Comparison of ENCODE assay signal across 24 cellular contexts in the genomic region with DNA sequence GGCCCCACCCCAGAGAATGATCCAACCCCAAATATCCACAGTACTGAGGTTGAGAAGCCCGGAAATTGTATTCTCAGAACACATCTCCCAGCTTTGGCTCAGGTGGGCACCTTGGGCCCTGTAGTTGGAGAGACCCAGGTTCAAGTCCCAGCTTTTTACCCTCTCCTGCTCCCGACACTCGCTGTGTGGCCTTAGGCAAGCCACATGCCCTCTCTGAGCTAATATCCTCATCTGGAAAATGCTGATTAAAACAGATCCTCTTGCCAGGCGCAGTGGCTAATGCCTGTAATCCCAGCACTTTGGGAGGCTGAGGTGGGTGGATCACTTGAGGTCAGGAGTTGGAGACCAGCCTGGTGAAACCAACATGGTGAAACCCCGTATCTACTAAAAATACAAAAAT. TPM values are rescaled to one million over a fixed set of nuclear protein-coding genes. Genes with fewer than 3 reads are reported as not detected.
"Had no signal": no experiment of that assay in that cellular context is flagged by ENCODE, and none has a peak within 500 bp of the region (broad histone marks: within the 10 kb centered on the region; RNA-seq: fewer than 3 reads in every experiment).

No MANE protein-coding gene starts in this region.

- FAIRE-seq: endometrium, kidney had no signal

- H3K4me1 ChIP-seq: spleen, upper lobe of left lung had no signal

- H3K36me3 ChIP-seq: neural progenitor cell, ovary, spleen, tibial artery, upper lobe of left lung, uterus had no signal

- H3K4me2 ChIP-seq: hepatocyte, neural progenitor cell had no signal

- H3K27ac Mint-ChIP-seq: natural killer cell treated with Interleukin-12 subunit alpha and Interleukin-12 subunit beta and Interleukin-15 and Interleukin-18, amount 100 ng/mL, for 72 hours; neural progenitor cell had no signal

- H2AFZ ChIP-seq: hepatocyte, neural progenitor cell had no signal

- H3K9me3 Mint-ChIP-seq: natural killer cell treated with Interleukin-12 subunit alpha and Interleukin-12 subunit beta and Interleukin-15 and Interleukin-18, amount 100 ng/mL, for 72 hours had no signal

- ATAC-seq: esophagus mucosa; left cardiac atrium; left ventricle myocardium superior; natural killer cell treated with Interleukin-12 subunit alpha and Interleukin-12 subunit beta and Interleukin-15 and Interleukin-18, amount 100 ng/mL, for 72 hours had no signal

- H3K9me3 ChIP-seq: ovary, spleen, tibial artery, upper lobe of left lung, uterus had no signal

- DNase-seq: effector memory CD4-positive, alpha-beta T cell; kidney; left cardiac atrium; left ventricle myocardium superior; mesenchymal stem cell; midbrain; nucleus accumbens; ovary; right cardiac atrium; spleen; stimulated activated CD4-positive, alpha-beta T cell treated with anti-CD3 and anti-CD28 coated beads, Interleukin-15, amount 100 ng/mL, for 24 hours; stimulated activated CD4-positive, alpha-beta T cell treated with anti-CD3 and anti-CD28 coated beads, Interleukin-1b, Interleukin-23, amount 100 ng/mL, for 48 hours; stimulated activated CD4-positive, alpha-beta T cell treated with anti-CD3 and anti-CD28 coated beads, Interleukin-4, amount 100 ng/mL, for 24 hours; stimulated activated naive CD4-positive, alpha-beta T cell; tibial artery; upper lobe of left lung; uterus had no signal

- H3K27me3 ChIP-seq: hepatocyte, ovary, upper lobe of left lung, uterus had no signal

- H3K9ac ChIP-seq: neural progenitor cell had no signal

- H3K36me3 Mint-ChIP-seq: natural killer cell treated with Interleukin-12 subunit alpha and Interleukin-12 subunit beta and Interleukin-15 and Interleukin-18, amount 100 ng/mL, for 72 hours; neural progenitor cell had no signal

- H3K4me3 Mint-ChIP-seq: natural killer cell treated with Interleukin-12 subunit alpha and Interleukin-12 subunit beta and Interleukin-15 and Interleukin-18, amount 100 ng/mL, for 72 hours; neural progenitor cell had no signal

- H3K27ac ChIP-seq: hepatocyte, neural progenitor cell, ovary, spleen, tibial artery, upper lobe of left lung had no signal

- H3K4me3 ChIP-seq: hepatocyte, lung, neural progenitor cell, ovary, spleen, tibial artery, upper lobe of left lung, uterus had no signal

- H3K79me2 ChIP-seq: hepatocyte had no signal

RNA-seq across cellular contexts. Expression of a gene that starts 2.6 kb away (rescaled TPM):
- total RNA-seq: natural killer cell treated with Interleukin-12 subunit alpha and Interleukin-12 subunit beta and Interleukin-15 and Interleukin-18, amount 100 ng/mL, for 72 hours had no signal

RNA-seq across cellular contexts. Expression of a gene that starts 19.3 kb away (rescaled TPM):
- total RNA-seq: fibroblast of villous mesenchyme; natural killer cell treated with Interleukin-12 subunit alpha and Interleukin-12 subunit beta and Interleukin-15 and Interleukin-18, amount 100 ng/mL, for 72 hours had no signal

RNA-seq across cellular contexts. Expression of a gene that starts 24.1 kb away (rescaled TPM):
- total RNA-seq: fibroblast of villous mesenchyme had no signal
